ENCODE assay signal across 1 cellular context in genomic region chr15:77022646-77023575, GRCh38.
TF ChIP-seq lines count a peak whose summit lies in the region.

No MANE protein-coding gene starts in this region.

TF ChIP-seq in IMR-90, 13 proteins besides CTCF, POLR2A, EP300 and RAD21:
- no peak for TF ChIP-seq MAFK (IDR thresholded peaks at IDR 0.05; ENCODE audit: low read depth, low read length)
- no peak for TF ChIP-seq RFX5 (IDR thresholded peaks at IDR 0.05; ENCODE audit: low read depth, low read length)
- TF ChIP-seq CEBPB (IDR thresholded peaks at IDR 0.05; ENCODE audit: low read depth, low read length) = no peak
- TF ChIP-seq RCOR1 (IDR thresholded peaks at IDR 0.05; ENCODE audit: insufficient replicate concordance, low read length) = no peak
- no peak for TF ChIP-seq NFE2L2 (IDR thresholded peaks at IDR 0.05; ENCODE audit: low read depth, low read length)
- no peak for TF ChIP-seq SMC3 (IDR thresholded peaks at IDR 0.05; ENCODE audit: low read depth, low read length)
- no peak for TF ChIP-seq FOS (IDR thresholded peaks at IDR 0.05; ENCODE audit: low read depth, low read length)
- no peak for TF ChIP-seq BHLHE40 (IDR thresholded peaks at IDR 0.05; ENCODE audit: low read depth, low read length)
- TF ChIP-seq MAZ (IDR thresholded peaks at IDR 0.05; ENCODE audit: borderline replicate concordance, low read depth, low read length) = no peak
- TF ChIP-seq USF2 (IDR thresholded peaks at IDR 0.05; ENCODE audit: low read depth, low read length) = no peak
- no peak for TF ChIP-seq CHD1 (IDR thresholded peaks at IDR 0.05; ENCODE audit: low read depth, low read length)
- TF ChIP-seq, protein P1, sequence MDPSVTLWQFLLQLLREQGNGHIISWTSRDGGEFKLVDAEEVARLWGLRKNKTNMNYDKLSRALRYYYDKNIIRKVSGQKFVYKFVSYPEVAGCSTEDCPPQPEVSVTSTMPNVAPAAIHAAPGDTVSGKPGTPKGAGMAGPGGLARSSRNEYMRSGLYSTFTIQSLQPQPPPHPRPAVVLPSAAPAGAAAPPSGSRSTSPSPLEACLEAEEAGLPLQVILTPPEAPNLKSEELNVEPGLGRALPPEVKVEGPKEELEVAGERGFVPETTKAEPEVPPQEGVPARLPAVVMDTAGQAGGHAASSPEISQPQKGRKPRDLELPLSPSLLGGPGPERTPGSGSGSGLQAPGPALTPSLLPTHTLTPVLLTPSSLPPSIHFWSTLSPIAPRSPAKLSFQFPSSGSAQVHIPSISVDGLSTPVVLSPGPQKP (IDR thresholded peaks at IDR 0.05; ENCODE audit: borderline replicate concordance, low read depth, low read length) = no peak
- TF ChIP-seq MXI1 (IDR thresholded peaks at IDR 0.05; ENCODE audit: borderline replicate concordance, low read depth, low read length) = no peak
TF ChIP-seq in IMR-90: peak in this region for 0.
